ENCODE assay signal across 9 cellular contexts in the genomic region with DNA sequence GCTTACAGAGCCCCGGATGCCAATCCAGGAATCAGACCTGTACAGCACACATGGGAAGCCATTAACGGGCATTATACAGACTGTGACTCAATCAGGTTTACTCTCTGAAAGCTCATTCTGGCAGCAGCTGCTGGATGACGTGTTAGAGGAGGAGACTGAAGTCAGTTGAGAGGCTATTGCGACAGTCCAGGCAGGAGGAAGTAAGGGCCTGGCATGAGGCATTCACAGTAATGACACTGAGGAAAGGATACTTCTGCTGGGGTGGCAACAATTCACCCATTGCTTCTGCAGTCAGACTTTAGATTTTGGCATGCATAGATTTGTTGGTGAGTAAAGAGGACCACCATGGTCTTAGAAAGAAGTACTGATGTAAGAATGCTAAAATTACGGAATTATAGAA.
DNase-seq lines count a peak whose midpoint lies in the region; ATAC-seq and TF ChIP-seq lines count a peak whose summit lies in the region.
"Had no signal": no experiment of that assay in that cellular context is flagged by ENCODE, and none has a peak within 500 bp of the region (broad histone marks: within the 10 kb centered on the region; RNA-seq: fewer than 3 reads in every experiment).

No MANE protein-coding gene starts in this region.

- peak; percentile 30 for DNase-seq in GM04504 (ENCODE audit: low read depth)
- DNase-seq in NCI-H69 (lab: John Stamatoyannopoulos, UW) = peak; percentile 96
- peak; percentile 84 to 90 for DNase-seq in trophoblast cell
- no peak for DNase-seq in HFFc6
- DNase-seq in kidney glomerular epithelial cell (lab: John Stamatoyannopoulos, UW) = no peak

- H3K4me3 ChIP-seq in trophoblast cell (ENCODE audit: low read depth, low read length) = no peak overlapping the region
- H3K4me3 ChIP-seq: SK-N-MC had no signal

- no peak overlapping the region for H4K8ac ChIP-seq in trophoblast cell (ENCODE audit: low read depth, low read length)

- H2BK5ac ChIP-seq in trophoblast cell (ENCODE audit: low read depth, low read length, poor library complexity) = no peak overlapping the region

- H3K9me3 ChIP-seq in trophoblast cell (ENCODE audit: insufficient read depth, low read depth, low read length) = no peaks in the 10 kb centered on the region

- no peaks in the 10 kb centered on the region for H3K27me3 ChIP-seq in trophoblast cell (ENCODE audit: insufficient read depth, low read length)

- peak; percentile 97 for ATAC-seq in esophagus mucosa
- ATAC-seq in GM19023 (IDR thresholded peaks at IDR 0.05; ENCODE audit: unreplicated experiment) = no peak
- no peak for ATAC-seq in HG02588 (IDR thresholded peaks at IDR 0.05; ENCODE audit: unreplicated experiment)

- H2BK120ac ChIP-seq in trophoblast cell (ENCODE audit: insufficient read depth, low read length, poor library complexity) = no peak overlapping the region

- peaks cover 2% of the 10 kb centered on the region for H3K79me2 ChIP-seq in trophoblast cell (ENCODE audit: control insufficient read depth, insufficient read depth, low read length, poor library complexity)

- H3K14ac ChIP-seq in trophoblast cell (ENCODE audit: low read length) = no peak overlapping the region

- H3K9me3 Mint-ChIP-seq in HFFc6 = peaks cover 5% of the 10 kb centered on the region

- no CpG with 5 or more reads among the region's 5 CpGs for WGBS in trophoblast cell (ENCODE audit: extremely low coverage, insufficient coverage, insufficient read length)

- no peak overlapping the region for H3K4ac ChIP-seq in trophoblast cell (ENCODE audit: low read depth, low read length)

- H3K9ac ChIP-seq in trophoblast cell (ENCODE audit: low read length) = no peak overlapping the region

- no peak overlapping the region for H3K27ac ChIP-seq in trophoblast cell (ENCODE audit: low read depth, low read length)
- H3K27ac ChIP-seq: SK-N-MC had no signal

- H3K27me3 Mint-ChIP-seq in HFFc6 (ENCODE audit: insufficient read depth) = no peaks in the 10 kb centered on the region

- H3K23ac ChIP-seq in trophoblast cell (ENCODE audit: low read length) = no peak overlapping the region

- H2AK5ac ChIP-seq in trophoblast cell (ENCODE audit: low read length) = no peak overlapping the region

- no peak overlapping the region for H2AFZ ChIP-seq in trophoblast cell (ENCODE audit: insufficient read depth, low read length, poor library complexity)

- no peak overlapping the region for H4K12ac ChIP-seq in trophoblast cell (ENCODE audit: low read depth, low read length)

- H3K4me1 ChIP-seq in trophoblast cell (ENCODE audit: control insufficient read depth in 1 of 2, insufficient read depth in 2 of 2, low read length in 2 of 2) = peaks cover 2 to 8% of the 10 kb centered on the region in 2 experiments

- H3K4me1 Mint-ChIP-seq in HFFc6 (ENCODE audit: low read depth) = no peaks in the 10 kb centered on the region

- H3K79me1 ChIP-seq in trophoblast cell (ENCODE audit: low read length) = peaks cover 2% of the 10 kb centered on the region

- peak overlapping the region; percentile 2 for H4K91ac ChIP-seq in trophoblast cell (ENCODE audit: low read depth, low read length)

- H3K18ac ChIP-seq in trophoblast cell (ENCODE audit: low read length) = no peak overlapping the region

- H3K27ac Mint-ChIP-seq in HFFc6 = no peak overlapping the region

- H2BK12ac ChIP-seq in trophoblast cell (ENCODE audit: low read length) = no peak overlapping the region

- H3K4me3 Mint-ChIP-seq in HFFc6 = no peak overlapping the region

- no peaks in the 10 kb centered on the region; the same call in 1 of the 2 replicates for H3K36me3 Mint-ChIP-seq in HFFc6 (ENCODE audit: low read depth)

- TF ChIP-seq CTCF in HFFc6 (IDR thresholded peaks at IDR 0.05) = no peak

- H3K36me3 ChIP-seq in trophoblast cell (ENCODE audit: control insufficient read depth in 1 of 2, insufficient read depth in 2 of 2, low read length in 2 of 2) = no peaks in the 10 kb centered on the region

- H3K4me2 ChIP-seq in trophoblast cell (ENCODE audit: low read length) = no peak overlapping the region

Comparison
In these comparisons a context has a peak if more than half of its experiments do, and no peak if none do; other contexts are left out.
1. DNase-seq: peak in GM04504 (single experiment), NCI-H69 (single experiment) and trophoblast cell (2 of 2); none in HFFc6 (single experiment) and kidney glomerular epithelial cell (single experiment).